ENCODE assay signal across 14 cellular contexts in the genomic region with DNA sequence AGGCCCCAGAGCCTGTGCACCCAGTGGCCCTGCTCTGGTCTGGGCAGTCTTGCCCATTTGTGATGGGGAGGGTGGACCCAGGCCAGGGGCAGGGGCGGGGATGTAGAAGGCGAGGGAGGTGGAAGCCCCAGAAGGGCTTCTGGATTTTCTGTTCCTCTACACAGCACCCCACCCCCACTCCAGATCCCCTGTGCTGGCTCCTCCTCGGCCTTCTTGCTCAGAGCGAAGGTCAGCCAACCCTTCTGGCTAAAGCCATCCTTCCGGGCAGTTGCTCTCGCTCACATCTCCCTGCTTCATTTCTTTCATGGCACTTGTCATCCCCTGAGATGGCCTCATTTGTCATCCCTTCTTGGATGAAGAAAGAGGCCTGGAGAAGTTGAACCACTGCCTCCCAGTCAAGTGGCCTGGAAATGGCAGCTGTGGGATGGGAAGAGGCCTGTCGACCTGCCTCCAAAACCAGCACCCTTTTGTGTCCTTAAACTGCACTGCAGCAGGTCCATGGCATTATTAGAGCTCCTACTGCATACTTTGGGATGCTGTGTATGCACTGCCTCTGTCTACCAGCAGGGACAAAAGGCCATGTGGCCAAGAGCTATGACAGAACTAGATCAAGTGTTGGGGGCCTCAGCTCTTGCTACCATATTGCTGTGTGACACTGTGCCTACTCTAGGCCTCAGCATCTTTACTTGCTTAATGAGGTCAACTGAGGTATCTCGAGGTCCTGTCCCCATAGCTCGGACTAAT. TPM values are rescaled to one million over a fixed set of nuclear protein-coding genes. Genes with fewer than 3 reads are reported as not detected.
DNase-seq lines count a peak whose midpoint lies in the region; TF ChIP-seq lines count a peak whose summit lies in the region.
"Had no signal": no experiment of that assay in that cellular context is flagged by ENCODE, and none has a peak within 500 bp of the region (broad histone marks: within the 10 kb centered on the region; RNA-seq: fewer than 3 reads in every experiment).

No MANE protein-coding gene starts in this region.

- H3K4me1 ChIP-seq in muscle layer of colon (ENCODE audit: insufficient read depth, low read length) (peaks cover 51% of the 10 kb centered on the region), mesenchymal stem cell (ENCODE audit: control insufficient read depth, insufficient read depth, low read depth, low read length) (peaks cover 28% of the 10 kb centered on the region), GM23248 (ENCODE audit: insufficient read depth) (peaks cover 23% of the 10 kb centered on the region)

- peak overlapping the region in 1 of 2 experiments; percentile 31 for H2BK12ac ChIP-seq in mesenchymal stem cell (ENCODE audit: low read length in 2 of 2)

- H3K9ac ChIP-seq in muscle layer of colon (ENCODE audit: low read length) (no peak overlapping the region), mesenchymal stem cell (ENCODE audit: low read length) (no peak overlapping the region), GM23248 (no peak overlapping the region)

- no peak overlapping the region for H2BK120ac ChIP-seq in mesenchymal stem cell (ENCODE audit: low read depth, low read length)

- WGBS in mesenchymal stem cell: 95% methylated on average over 9 of the region's 9 CpGs
- WGBS in GM23248 (ENCODE audit: low coverage in 1 of 2, low lambda C conversion rate in 2 of 2, missing lambda C conversion rate in 2 of 2), 2 experiments: 80 to 83% methylated on average over 7 to 9 of the region's 9 CpGs

- no peaks in the 10 kb centered on the region for H3K27me3 ChIP-seq in H7 (ENCODE audit: control insufficient read depth, insufficient read depth, low read length)
- H3K27me3 ChIP-seq in muscle layer of colon (ENCODE audit: control insufficient read depth in 1 of 2, insufficient read depth in 2 of 2, low read length in 2 of 2): no peaks in the 10 kb centered on the region
- H3K27me3 ChIP-seq in mesenchymal stem cell (ENCODE audit: control insufficient read depth in 1 of 2, insufficient read depth in 1 of 2, low read length in 2 of 2): no peaks in the 10 kb centered on the region
- no peaks in the 10 kb centered on the region for H3K27me3 ChIP-seq in GM23248 (replicated peaks; ENCODE audit: insufficient read depth)

- no peak overlapping the region for H2BK5ac ChIP-seq in mesenchymal stem cell (ENCODE audit: low read depth, low read length, poor library complexity, severe bottlenecking)

- H3K9me3 ChIP-seq in muscle layer of colon (ENCODE audit: low read length) (no peaks in the 10 kb centered on the region), mesenchymal stem cell (ENCODE audit: control insufficient read depth, low read length) (no peaks in the 10 kb centered on the region), GM23248 (ENCODE audit: low read depth) (no peaks in the 10 kb centered on the region)

- TF ChIP-seq CTCF in 22Rv1 (IDR thresholded peaks at IDR 0.05): 0 out of 2 replicates have a peak, but pooled peaks have one; percentile 5
- peak; percentile 32 for TF ChIP-seq CTCF in choroid plexus epithelial cell (conservative IDR thresholded peaks at IDR 0.05; ENCODE audit: low read depth, low read length)

- H4K91ac ChIP-seq in mesenchymal stem cell (ENCODE audit: low read length): no peak overlapping the region

- no peaks in the 10 kb centered on the region for H3K9me2 ChIP-seq in GM23248 (ENCODE audit: insufficient read depth)

- no peak overlapping the region for H4K8ac ChIP-seq in mesenchymal stem cell (ENCODE audit: low read length)

- H2AK5ac ChIP-seq in mesenchymal stem cell (ENCODE audit: low read length, severe bottlenecking): no peak overlapping the region

- DNase-seq in H7 (peak; percentile 29), choroid plexus epithelial cell (ENCODE audit: low read depth) (no peak), mesenchymal stem cell (no peak), 8988T (no peak), GM23248 (no peak), AML-193 (lab: John Stamatoyannopoulos, UW) (no peak)
- DNase-seq: activated gamma-delta T cell; central memory CD4-positive, alpha-beta T cell; foreskin melanocyte; NCI-H226; PC-9; T-helper 2 cell had no signal

- H3F3A ChIP-seq in GM23248 (ENCODE audit: insufficient read depth): peaks cover 15% of the 10 kb centered on the region; the same call in 1 of the 2 replicates

- no peak overlapping the region for H3K18ac ChIP-seq in mesenchymal stem cell (ENCODE audit: low read depth in 1 of 2, low read length in 2 of 2)

- H3K23ac ChIP-seq in mesenchymal stem cell (ENCODE audit: low read length in 2 of 2): no peak overlapping the region

- H3K14ac ChIP-seq in mesenchymal stem cell (ENCODE audit: low read length in 2 of 2): no peak overlapping the region

- H2AFZ ChIP-seq in mesenchymal stem cell (ENCODE audit: low read depth, low read length) (no peak overlapping the region), GM23248 (no peak overlapping the region)
- H2AFZ ChIP-seq: PC-9 had no signal

- H3K79me1 ChIP-seq in mesenchymal stem cell (replicated peaks; ENCODE audit: low read length, poor library complexity, severe bottlenecking): peaks cover 40% of the 10 kb centered on the region

- H3K4me2 ChIP-seq in mesenchymal stem cell (ENCODE audit: low read length, poor library complexity, severe bottlenecking) (no peak overlapping the region), GM23248 (ENCODE audit: unreplicated experiment) (no peak overlapping the region)
- H3K4me2 ChIP-seq: PC-9 had no signal

- H3K4ac ChIP-seq in mesenchymal stem cell (ENCODE audit: low read depth in 1 of 2, low read length in 2 of 2): no peak overlapping the region

- no peak overlapping the region for H2BK15ac ChIP-seq in mesenchymal stem cell (ENCODE audit: low read depth, poor library complexity, severe bottlenecking)

- H3K4me3 ChIP-seq in H7 (ENCODE audit: insufficient read depth, low read depth, low read length): no peak overlapping the region
- no peak overlapping the region for H3K4me3 ChIP-seq in choroid plexus epithelial cell (ENCODE audit: low read depth, low read length)
- no peak overlapping the region for H3K4me3 ChIP-seq in muscle layer of colon (ENCODE audit: low read depth in 1 of 2, low read length in 2 of 2)
- no peak overlapping the region for H3K4me3 ChIP-seq in mesenchymal stem cell (ENCODE audit: insufficient read depth in 1 of 2, low read depth in 1 of 2, low read length in 2 of 2)
- H3K4me3 ChIP-seq in GM23248: no peak overlapping the region
- H3K4me3 ChIP-seq: PC-9 had no signal

- in situ Hi-C loops in GM23248 (cut with MboI): no loop called here

- peaks cover 6% of the 10 kb centered on the region; the same call in 1 of the 2 replicates for H4K20me1 ChIP-seq in GM23248 (ENCODE audit: insufficient read depth)

- no peak overlapping the region for H3K27ac ChIP-seq in 22Rv1
- H3K27ac ChIP-seq in muscle layer of colon (ENCODE audit: low read depth, low read length): peak overlapping the region; percentile 36
- H3K27ac ChIP-seq in mesenchymal stem cell (ENCODE audit: low read length, poor library complexity, severe bottlenecking): no peak overlapping the region
- no peak overlapping the region for H3K27ac ChIP-seq in GM23248
- H3K27ac ChIP-seq: PC-9 had no signal

- H3K36me3 ChIP-seq in H7 (replicated peaks; ENCODE audit: control insufficient read depth, insufficient read depth, low read length) (peaks cover 15% of the 10 kb centered on the region), muscle layer of colon (ENCODE audit: insufficient read depth, low read length) (peaks cover 14% of the 10 kb centered on the region), mesenchymal stem cell (ENCODE audit: control insufficient read depth in 1 of 2, insufficient read depth in 2 of 2, low read depth in 1 of 2, low read length in 2 of 2) (peaks cover 49 to 62% of the 10 kb centered on the region in 2 experiments), GM23248 (ENCODE audit: low read depth) (peaks cover 14% of the 10 kb centered on the region)

- peaks cover 87% of the 10 kb centered on the region for H3K79me2 ChIP-seq in GM23248 (ENCODE audit: insufficient read depth)

RNA-seq across cellular contexts. Expression of a gene that starts 19.9 kb away (rescaled TPM):
- 45.3 and 47.7 TPM in 2 replicates for total RNA-seq in H7 (2014; rRNA removed; shearing (Covaris generic))
- polyA plus RNA-seq in mesenchymal stem cell (2013, experiment 1 of 2): 59.1 TPM
- 58.4 TPM for polyA plus RNA-seq in mesenchymal stem cell (2013, experiment 2 of 2)
- 54.6 and 55.7 TPM in 2 replicates for total RNA-seq in GM23248 (2014; rRNA removed; shearing (Covaris generic))
- polyA plus RNA-seq in GM23248 (2016; fragmentation: Nextera tagmentation; extraction: Ambion mirVana): 53.9 and 54.0 TPM in 2 replicates

RNA-seq across cellular contexts. Expression of a gene that starts 20.7 kb away (rescaled TPM):
- 65.1 and 72.9 TPM in 2 replicates for total RNA-seq in H7 (2014; rRNA removed; shearing (Covaris generic))
- polyA plus RNA-seq in mesenchymal stem cell (2013, experiment 1 of 2): 292 TPM
- 286 TPM for polyA plus RNA-seq in mesenchymal stem cell (2013, experiment 2 of 2)
- 41.7 and 49.1 TPM in 2 replicates for total RNA-seq in GM23248 (2014; rRNA removed; shearing (Covaris generic))
- polyA plus RNA-seq in GM23248 (2016; fragmentation: Nextera tagmentation; extraction: Ambion mirVana): 186 and 197 TPM in 2 replicates

RNA-seq across cellular contexts. Expression of a gene that starts 57.0 kb away (rescaled TPM):
- 23.5 and 23.6 TPM in 2 replicates for total RNA-seq in H7 (2014; rRNA removed; shearing (Covaris generic))
- polyA plus RNA-seq in mesenchymal stem cell (2013, experiment 1 of 2): 130 TPM
- polyA plus RNA-seq in mesenchymal stem cell (2013, experiment 2 of 2): 131 TPM
- total RNA-seq in GM23248 (2014; rRNA removed; shearing (Covaris generic)): 54.4 and 73.8 TPM in 2 replicates
- polyA plus RNA-seq in GM23248 (2016; fragmentation: Nextera tagmentation; extraction: Ambion mirVana): 46.5 and 47.1 TPM in 2 replicates
